24 cellular contexts compared by ENCODE assay signal in genomic region chr12:46970636-46971035, GRCh38.
"Had no signal": no experiment of that assay in that cellular context is flagged by ENCODE, and none has a peak within 500 bp of the region (broad histone marks: within the 10 kb centered on the region; RNA-seq: fewer than 3 reads in every experiment).

No MANE protein-coding gene starts in this region.

- DNase-seq: hippocampal formation; kidney glomerular epithelial cell; left colon; left lung; lower lobe of right lung; mammary epithelial cell; mesenchymal stem cell; naive thymus-derived CD8-positive, alpha-beta T cell; nucleus accumbens; pancreas; posterior cingulate gyrus; retina; right cardiac atrium; small intestine; stimulated activated CD4-positive, alpha-beta T cell treated with anti-CD3 and anti-CD28 coated beads, Interleukin-2, amount 100 ng/mL, for 24 hours; stimulated activated CD4-positive, alpha-beta T cell treated with anti-CD3 and anti-CD28 coated beads, Interleukin-4, amount 100 ng/mL, for 1 hour; stimulated activated naive B cell treated with anti-CD40 and anti-IgM and Interleukin-4, amounts not matched to agents 10 μg/mL and 1 μg/mL and 100 μg/mL, for 72 hours; stimulated activated naive CD8-positive, alpha-beta T cell treated with anti-CD3 and anti-CD28 coated beads, Interleukin-15, Interleukin-2, amounts not matched to agents 100 U/mL and 50 U/mL, for 24 hours; substantia nigra; upper lobe of left lung had no signal

- H3K4me3 ChIP-seq: left lung, lower lobe of right lung, pancreas, prostate gland, tibial nerve, upper lobe of left lung, vagina had no signal

- H3K4me1 ChIP-seq: left lung, lower lobe of right lung, pancreas, prostate gland, tibial nerve, upper lobe of left lung, vagina had no signal

- H3K27me3 ChIP-seq: left lung, pancreas, tibial nerve, upper lobe of left lung, vagina had no signal

- H3K36me3 ChIP-seq: left lung, lower lobe of right lung, pancreas, prostate gland, tibial nerve, upper lobe of left lung, vagina had no signal

- H3K27ac ChIP-seq: left lung, lower lobe of right lung, pancreas, prostate gland, tibial nerve, upper lobe of left lung, vagina had no signal

- H3K9me3 ChIP-seq: lower lobe of right lung, pancreas, prostate gland, tibial nerve, upper lobe of left lung, vagina had no signal

- ATAC-seq: left colon; left lung; lower lobe of right lung; naive thymus-derived CD8-positive, alpha-beta T cell; pancreas; right cardiac atrium; sciatic nerve; stimulated activated naive B cell treated with anti-CD40 and anti-IgM and Interleukin-4, amounts not matched to agents 10 μg/mL and 1 μg/mL and 100 μg/mL, for 72 hours; stimulated activated naive CD8-positive, alpha-beta T cell treated with anti-CD3 and anti-CD28 coated beads, Interleukin-15, Interleukin-2, amounts not matched to agents 100 U/mL and 50 U/mL, for 24 hours had no signal
